22 cellular contexts compared by ENCODE assay signal in the genomic region with DNA sequence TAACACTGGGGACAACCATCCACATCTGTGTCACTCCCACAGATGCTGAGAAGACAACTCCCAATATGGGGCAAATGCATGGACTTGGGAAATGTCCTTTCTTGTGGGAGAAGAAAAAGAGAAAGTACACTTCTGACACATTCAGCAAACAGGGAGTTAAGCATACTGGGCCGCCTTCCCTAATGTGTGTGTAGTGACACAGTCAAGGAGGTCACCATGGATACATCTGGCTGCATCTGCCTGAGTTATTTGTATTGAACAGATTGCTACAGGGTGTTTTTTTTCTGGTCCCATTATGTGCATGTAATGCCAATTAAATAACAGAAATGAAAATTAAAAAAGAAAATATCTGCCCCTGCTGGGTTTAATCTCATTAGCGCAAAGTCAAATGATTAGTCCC.
"Had no signal": no experiment of that assay in that cellular context is flagged by ENCODE, and none has a peak within 500 bp of the region (broad histone marks: within the 10 kb centered on the region; RNA-seq: fewer than 3 reads in every experiment).

No MANE protein-coding gene starts in this region.

- H2AFZ ChIP-seq: hepatocyte had no signal

- H3K4me1 ChIP-seq: foreskin keratinocyte, gastroesophageal sphincter, lower lobe of right lung, pancreas, right lobe of liver, suprapubic skin, transverse colon, vagina had no signal

- H3K4me3 Mint-ChIP-seq: naive thymus-derived CD8-positive, alpha-beta T cell; neural crest cell; stimulated activated naive CD8-positive, alpha-beta T cell treated with anti-CD3 and anti-CD28 coated beads, Interleukin-15, amount 100 ng/mL, for 72 hours had no signal

- H3K27ac Mint-ChIP-seq: naive thymus-derived CD8-positive, alpha-beta T cell; stimulated activated naive CD8-positive, alpha-beta T cell treated with anti-CD3 and anti-CD28 coated beads, Interleukin-15, amount 100 ng/mL, for 72 hours had no signal

- H3K36me3 Mint-ChIP-seq: naive thymus-derived CD8-positive, alpha-beta T cell had no signal

- H3K27ac ChIP-seq: dorsolateral prefrontal cortex, foreskin keratinocyte, gastroesophageal sphincter, heart left ventricle, hepatocyte, left ventricle myocardium inferior, lower lobe of right lung, neutrophil, pancreas, right lobe of liver, suprapubic skin, transverse colon, vagina had no signal

- H3K27me3 ChIP-seq: dorsolateral prefrontal cortex, foreskin keratinocyte, gastroesophageal sphincter, heart left ventricle, hepatocyte, neutrophil, pancreas, right lobe of liver, suprapubic skin, transverse colon, vagina had no signal

- H3K36me3 ChIP-seq: gastroesophageal sphincter, heart left ventricle, left ventricle myocardium inferior, lower lobe of right lung, neutrophil, pancreas, right lobe of liver, suprapubic skin, transverse colon, vagina had no signal

- DNase-seq: dorsolateral prefrontal cortex; effector CD4-positive, alpha-beta T cell; foreskin keratinocyte; heart left ventricle; left cardiac atrium; left ventricle myocardium inferior; lower lobe of right lung; naive thymus-derived CD8-positive, alpha-beta T cell; pancreas; right lobe of liver; small intestine; stimulated activated CD4-positive, alpha-beta T cell treated with anti-CD3 and anti-CD28 coated beads, Interleukin-15, amount 100 ng/mL, for 24 hours; stimulated activated CD4-positive, alpha-beta T cell treated with anti-CD3 and anti-CD28 coated beads, Interleukin-2, amount 100 ng/mL, for 48 hours; stimulated activated naive CD4-positive, alpha-beta T cell; stimulated activated naive CD8-positive, alpha-beta T cell treated with anti-CD3 and anti-CD28 coated beads, Interleukin-15, amount 100 ng/mL, for 72 hours; transverse colon had no signal

- ATAC-seq: foreskin keratinocyte; gastroesophageal sphincter; lower lobe of right lung; naive thymus-derived CD8-positive, alpha-beta T cell; pancreas; right lobe of liver; stimulated activated naive CD8-positive, alpha-beta T cell treated with anti-CD3 and anti-CD28 coated beads, Interleukin-15, amount 100 ng/mL, for 72 hours had no signal

- H3K4me3 ChIP-seq: dorsolateral prefrontal cortex, gastroesophageal sphincter, heart left ventricle, hepatocyte, left ventricle myocardium inferior, lower lobe of right lung, pancreas, right lobe of liver, suprapubic skin, transverse colon, vagina had no signal

- H3K9me3 Mint-ChIP-seq: naive thymus-derived CD8-positive, alpha-beta T cell; neural crest cell; stimulated activated naive CD8-positive, alpha-beta T cell treated with anti-CD3 and anti-CD28 coated beads, Interleukin-15, amount 100 ng/mL, for 72 hours had no signal

- H3K4me2 ChIP-seq: hepatocyte had no signal

- H3K27me3 Mint-ChIP-seq: stimulated activated naive CD8-positive, alpha-beta T cell treated with anti-CD3 and anti-CD28 coated beads, Interleukin-15, amount 100 ng/mL, for 72 hours had no signal

- H3K9me3 ChIP-seq: gastroesophageal sphincter, heart left ventricle, left ventricle myocardium inferior, lower lobe of right lung, neutrophil, pancreas, right lobe of liver, suprapubic skin, transverse colon, vagina had no signal

- H3K79me2 ChIP-seq: hepatocyte had no signal

- H3K4me1 Mint-ChIP-seq: naive thymus-derived CD8-positive, alpha-beta T cell; stimulated activated naive CD8-positive, alpha-beta T cell treated with anti-CD3 and anti-CD28 coated beads, Interleukin-15, amount 100 ng/mL, for 72 hours had no signal
